ENCODE assay signal across 11 cellular contexts in the genomic region with DNA sequence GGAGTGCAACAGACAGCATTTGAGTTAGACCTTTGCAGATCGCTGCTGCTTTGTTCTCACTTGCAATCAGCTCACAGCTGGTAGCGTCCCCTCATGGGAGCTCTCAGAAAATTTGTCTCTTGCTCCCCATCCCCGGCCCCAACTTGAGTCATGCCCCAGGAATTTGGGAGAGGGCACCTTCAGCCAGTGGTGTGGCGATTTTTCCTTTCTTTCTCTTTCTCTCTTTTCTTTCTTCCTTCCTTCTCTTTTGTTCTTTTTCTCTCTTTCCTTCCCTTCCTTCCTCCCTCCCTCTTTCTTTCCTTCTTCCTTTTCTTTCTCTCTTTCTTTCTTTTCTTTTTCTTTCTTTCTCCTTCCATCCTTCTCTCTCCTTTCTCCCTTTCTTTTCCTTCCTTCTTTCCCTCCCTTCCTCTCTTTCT. TPM values are rescaled to one million over a fixed set of nuclear protein-coding genes. Genes with fewer than 3 reads are reported as not detected.
DNase-seq lines count a peak whose midpoint lies in the region; ATAC-seq, FAIRE-seq and TF ChIP-seq lines count a peak whose summit lies in the region.
"Had no signal": no experiment of that assay in that cellular context is flagged by ENCODE, and none has a peak within 500 bp of the region (broad histone marks: within the 10 kb centered on the region; RNA-seq: fewer than 3 reads in every experiment).

No MANE protein-coding gene starts in this region.

- H3K4me1 Mint-ChIP-seq in activated T-cell treated with anti-CD3 and anti-CD28 coated beads, Interleukin-2, amount 50 U/mL, for 72 hours (ENCODE audit: low read depth), result peaks cover 6% of the 10 kb centered on the region

- H3K23ac ChIP-seq in H1 (ENCODE audit: insufficient read length), result no peak overlapping the region

- peak overlapping the region; percentile 53 to 76 for H3K4me2 ChIP-seq in H1 (ENCODE audit: insufficient read depth in 1 of 2, low read depth in 2 of 2, low read length in 2 of 2)

- H3K79me2 ChIP-seq in ACC112 (ENCODE audit: control insufficient read depth, insufficient read depth, low read length, unreplicated experiment), result no peaks in the 10 kb centered on the region
- H3K79me2 ChIP-seq in H1 (ENCODE audit: control insufficient read depth in 1 of 2, insufficient read depth in 2 of 2, low read length in 2 of 2), result no peaks in the 10 kb centered on the region

- H3K27ac Mint-ChIP-seq in activated T-cell treated with anti-CD3 and anti-CD28 coated beads, Interleukin-2, amount 50 U/mL, for 72 hours, result no peak overlapping the region
- H3K27ac Mint-ChIP-seq in activated naive CD4-positive, alpha-beta T cell treated with anti-CD3 and anti-CD28 coated beads, Interleukin-2, amount 50 U/mL, for 72 hours, result no peak overlapping the region
- H3K27ac Mint-ChIP-seq: activated T-helper 17 cell treated with anti-CD3 and anti-CD28 coated beads, Interleukin-2, amount 50 U/mL, for 72 hours had no signal

- peak overlapping the region; percentile 12 for H2BK120ac ChIP-seq in H1 (replicated peaks; ENCODE audit: low read depth, low read length)

- H3K4me3 Mint-ChIP-seq in activated T-cell treated with anti-CD3 and anti-CD28 coated beads, Interleukin-2, amount 50 U/mL, for 72 hours, result no peak overlapping the region
- H3K4me3 Mint-ChIP-seq: activated T-helper 17 cell treated with anti-CD3 and anti-CD28 coated beads, Interleukin-2, amount 50 U/mL, for 72 hours had no signal

- H2AK5ac ChIP-seq in H1 (ENCODE audit: low read depth, low read length), result no peak overlapping the region

- H3K23me2 ChIP-seq in H1 (ENCODE audit: low read depth, low read length), result peaks cover 5% of the 10 kb centered on the region; the same call in 1 of the 2 replicates

- no peak overlapping the region for H2BK20ac ChIP-seq in H1 (ENCODE audit: low read length)

- no peak overlapping the region for H3K4ac ChIP-seq in H1 (replicated peaks; ENCODE audit: insufficient read length, low read depth, low read length)

- peak overlapping the region; percentile 6; the same call in 1 of the 2 replicates for H2BK15ac ChIP-seq in H1 (ENCODE audit: low read length)

- H3K56ac ChIP-seq in H1 (replicated peaks; ENCODE audit: insufficient read length, low read depth, low read length), result no peak overlapping the region

- no peak for ATAC-seq in activated T-cell treated with anti-CD3 and anti-CD28 coated beads, Interleukin-2, amount 50 U/mL, for 72 hours (replicated peaks in 1 of 2)
- ATAC-seq in activated naive CD4-positive, alpha-beta T cell treated with anti-CD3 and anti-CD28 coated beads, Interleukin-2, amount 50 U/mL, for 72 hours, result no peak
- ATAC-seq: activated T-helper 17 cell treated with anti-CD3 and anti-CD28 coated beads, Interleukin-2, amount 50 U/mL, for 72 hours had no signal

- H3K36me3 ChIP-seq in ACC112 (ENCODE audit: insufficient read depth, low read length) (no peaks in the 10 kb centered on the region), H1 (ENCODE audit: control insufficient read depth in 2 of 4, insufficient read depth in 4 of 4, low read length in 3 of 4) (no peaks in the 10 kb centered on the region)

- peak overlapping the region; percentile 60; the same call in 1 of the 2 replicates for H2BK5ac ChIP-seq in H1 (ENCODE audit: low read depth, low read length)

- H4K5ac ChIP-seq in H1 (ENCODE audit: insufficient read length, low read depth, low read length), result no peak overlapping the region

- peak; percentile 27 to 47; a peak in 3 of 4 replicates for TF ChIP-seq RAD21 in H1 (IDR thresholded peaks at IDR 0.05 in 1 of 2, conservative IDR thresholded peaks at IDR 0.05 in 1 of 2; ENCODE audit: low read depth in 2 of 2, low read length in 2 of 2)

- POLR2A ChIA-PET in H1 (lab: Charles Lee; ENCODE audit: partially characterized antibody), result interaction anchor here (0.6 to 2.4 kb wide), 7 partner anchors 9 to 249 kb away, joined by 3 to 17 read pairs (median 4); a partner anchor contains a TSS

- H3K9me3 Mint-ChIP-seq in activated T-cell treated with anti-CD3 and anti-CD28 coated beads, Interleukin-2, amount 50 U/mL, for 72 hours, result no peaks in the 10 kb centered on the region
- H3K9me3 Mint-ChIP-seq in activated naive CD4-positive, alpha-beta T cell treated with anti-CD3 and anti-CD28 coated beads, Interleukin-2, amount 50 U/mL, for 72 hours, result peaks cover 0 to 4% of the 10 kb centered on the region in 2 donors
- H3K9me3 Mint-ChIP-seq: activated T-helper 17 cell treated with anti-CD3 and anti-CD28 coated beads, Interleukin-2, amount 50 U/mL, for 72 hours had no signal

- peak overlapping the region; percentile 78; the same call in 1 of the 2 replicates for H2BK12ac ChIP-seq in H1 (ENCODE audit: low read depth, low read length)

- H3K36me3 Mint-ChIP-seq in activated T-cell treated with anti-CD3 and anti-CD28 coated beads, Interleukin-2, amount 50 U/mL, for 72 hours (ENCODE audit: insufficient read depth in 2 of 2), result no peaks in the 10 kb centered on the region
- H3K36me3 Mint-ChIP-seq in activated naive CD4-positive, alpha-beta T cell treated with anti-CD3 and anti-CD28 coated beads, Interleukin-2, amount 50 U/mL, for 72 hours, result no peaks in the 10 kb centered on the region

- H3K79me1 ChIP-seq in H1 (ENCODE audit: low read depth, low read length), result no peaks in the 10 kb centered on the region

- H4K8ac ChIP-seq in H1 (ENCODE audit: extremely low read depth, insufficient read depth, low read length), result no peak overlapping the region

- peak overlapping the region; percentile 55; the same call in 1 of the 2 replicates for H3K18ac ChIP-seq in H1 (ENCODE audit: extremely low read depth, low read length)

- peak overlapping the region; percentile 86 for H3K27ac ChIP-seq in ACC112 (ENCODE audit: low read depth, low read length)
- H3K27ac ChIP-seq in H1 (ENCODE audit: low read depth, low read length), result no peak overlapping the region

- H4K91ac ChIP-seq in H1 (replicated peaks; ENCODE audit: insufficient read length, low read length), result no peak overlapping the region

- no peaks in the 10 kb centered on the region for H3K27me3 Mint-ChIP-seq in activated T-cell treated with anti-CD3 and anti-CD28 coated beads, Interleukin-2, amount 50 U/mL, for 72 hours (ENCODE audit: low read depth)

- no peaks in the 10 kb centered on the region for H3K9me3 ChIP-seq in H1 (ENCODE audit: insufficient read depth in 2 of 2, low read depth in 1 of 2, low read length in 1 of 2)

- no peak for FAIRE-seq in H1 (lab: Jason Lieb, UNC)

- TF ChIP-seq EP300 in H1 (IDR thresholded peaks at IDR 0.05; ENCODE audit: borderline replicate concordance in 1 of 2, low read depth in 2 of 2, low read length in 2 of 2), result no peak

- H3K14ac ChIP-seq in H1 (ENCODE audit: insufficient read length), result no peak overlapping the region

- TF ChIP-seq CTCF in NB4 (IDR thresholded peaks at IDR 0.05; ENCODE audit: low read depth, low read length) (no peak), H1 (IDR thresholded peaks at IDR 0.05; ENCODE audit: control extremely low read depth in 1 of 3, insufficient read depth in 1 of 3, low read depth in 1 of 3, low read length in 3 of 3) (peak in 1 of 3 experiments; percentile 10; a peak in 2 of 4 replicates)

- no peak overlapping the region for H2AFZ ChIP-seq in ACC112 (ENCODE audit: low read length, unreplicated experiment)
- H2AFZ ChIP-seq in H1 (ENCODE audit: low read length), result 0 out of 2 replicates have a peak overlapping the region, but pooled peaks have one; percentile 35

- WGBS in H1 (ENCODE audit: extremely low coverage in 1 of 2, insufficient coverage in 1 of 2, insufficient read length in 1 of 2, insufficient replicate concordance in 2 of 2, low coverage in 1 of 2, low lambda C conversion rate in 2 of 2, missing lambda C conversion rate in 1 of 2), 2 experiments, result 5% methylated on average over 4 of the region's 4 CpGs; no CpG with 5 or more reads in 1 of the 2 experiments

- H3K4me3 ChIP-seq in ACC112 (ENCODE audit: low read depth, low read length) (peak overlapping the region; percentile 58), NB4 (ENCODE audit: low read depth, low read length) (no peak overlapping the region), H1 (ENCODE audit: extremely low read depth in 1 of 4, insufficient read depth in 2 of 4, low read depth in 3 of 4, low read length in 4 of 4) (peak overlapping the region in 2 of 4 experiments; percentile 4 to 36; a peak in 2 of 8 replicates)

- DNase-seq in NB4 (ENCODE audit: low read depth) (peak; percentile 31), H1 (ENCODE audit: low read depth in 1 of 2, low spot score in 2 of 2) (no peak), myocyte (ENCODE audit: low read depth) (peak; percentile 72), NK-92 (lab: John Stamatoyannopoulos, UW; ENCODE audit: unreplicated experiment) (no peak), NCI-H82 treated with DMSO at 0.1 percent for 48 hours (lab: John Stamatoyannopoulos, UW; ENCODE audit: unreplicated experiment) (no peak)
- no peak for DNase-seq in activated T-cell treated with anti-CD3 and anti-CD28 coated beads, Interleukin-2, amount 50 U/mL, for 72 hours
- DNase-seq in activated naive CD4-positive, alpha-beta T cell treated with anti-CD3 and anti-CD28 coated beads, Interleukin-2, amount 50 U/mL, for 72 hours (ENCODE audit: low spot score in 2 of 2), result no peak
- DNase-seq: stimulated activated CD4-positive, alpha-beta T cell treated with anti-CD3 and anti-CD28 coated beads, Interleukin-12 subunit alpha, Interleukin-12 subunit beta, amount 100 ng/mL, for 4 hours; stimulated activated naive CD4-positive, alpha-beta T cell had no signal

- TF ChIP-seq POLR2A in NB4 (IDR thresholded peaks at IDR 0.05; ENCODE audit: extremely low read depth, insufficient read length), result no peak
- TF ChIP-seq POLR2A in H1 (IDR thresholded peaks at IDR 0.05; ENCODE audit: control extremely low read depth in 1 of 2, low read depth in 2 of 2, low read length in 2 of 2), result no peak

- no peaks in the 10 kb centered on the region for H4K20me1 ChIP-seq in H1 (replicated peaks in 1 of 2; ENCODE audit: control insufficient read depth in 1 of 2, insufficient read depth in 2 of 2, low read length in 2 of 2)

- H3K4me1 ChIP-seq in ACC112 (ENCODE audit: control insufficient read depth, insufficient read depth, low read length, unreplicated experiment), result peaks cover 34% of the 10 kb centered on the region
- peaks cover 2 to 12% (median 6%) of the 10 kb centered on the region in 4 experiments for H3K4me1 ChIP-seq in H1 (replicated peaks in 1 of 4; ENCODE audit: control insufficient read depth in 3 of 4, insufficient read depth in 4 of 4, low read length in 3 of 4)

- CTCF ChIA-PET in H1 (lab: Charles Lee; ENCODE audit: partially characterized antibody), result interaction anchor here (0.8 to 1.8 kb wide), 5 partner anchors 8 to 242 kb away, joined by 3 to 4 read pairs (median 3); no protein-coding TSS in a partner anchor

- no peak overlapping the region for H3K9ac ChIP-seq in H1 (replicated peaks in 1 of 4; ENCODE audit: extremely low read depth in 1 of 4, low read depth in 3 of 4, low read length in 3 of 4)

- no peaks in the 10 kb centered on the region for H3K27me3 ChIP-seq in ACC112 (ENCODE audit: insufficient read depth, low read length)
- H3K27me3 ChIP-seq in H1 (replicated peaks in 1 of 4; ENCODE audit: control insufficient read depth in 3 of 4, extremely low read depth in 1 of 4, insufficient read depth in 3 of 4, low read length in 3 of 4), result peaks cover 0 to 3% (median 3%) of the 10 kb centered on the region in 4 experiments; a peak in 1 of 7 replicates

RNA-seq across cellular contexts. Expression of a gene that starts 34.2 kb away (rescaled TPM):
- 1.3 and 1.5 TPM in 2 replicates for total RNA-seq in H1 (2021; fragmentation: NEBNext Ultra II Directional; extraction: Animal tissue kit (Norgen Biotek cat#: 25700))
- 0.39 TPM in 2 replicates for polyA plus RNA-seq in H1 (2011; rRNA removed)
- 0.93 TPM for polyA plus RNA-seq in H1 (2011; cell fraction: cytosol; rRNA removed)
- 2.5 TPM for polyA plus RNA-seq in H1 (2011; cell fraction: nucleus; rRNA removed)
- 3.1 to 5.2 TPM (median 3.9 TPM) in 4 replicates for polyA plus RNA-seq in H1 (2012, experiment 1 of 2)
- not detected for polyA plus RNA-seq in H1 (2012, experiment 2 of 2)
- 0.28 TPM for polyA plus RNA-seq in H1 (2013, experiment 1 of 2)
- 0.22 TPM for polyA plus RNA-seq in H1 (2013, experiment 2 of 2)
- polyA minus RNA-seq in H1 (2011; rRNA and poly(A)+ RNA removed), result 0.73 and 2.6 TPM in 2 replicates
- not detected for polyA minus RNA-seq in H1 (2011; cell fraction: cytosol; rRNA and poly(A)+ RNA removed)
- 2.1 TPM for polyA minus RNA-seq in H1 (2011; cell fraction: nucleus; rRNA and poly(A)+ RNA removed)
- 0.48 TPM in 1 of 2 replicates, not detected in the other for total RNA-seq in myocyte
- 6.4 TPM for polyA plus RNA-seq in myocyte (2012)
- 1 to 10 TPM; 2.0 to 2.1 TPM for total RNA-seq in activated T-cell treated with anti-CD3 and anti-CD28 coated beads, Interleukin-2, amount 50 U/mL, for 72 hours
- total RNA-seq in activated naive CD4-positive, alpha-beta T cell treated with anti-CD3 and anti-CD28 coated beads, Interleukin-2, amount 50 U/mL, for 72 hours, result under 1 TPM in 1 of 2 donors, not detected in 1; 0.66 TPM

Comparison
In these comparisons a context has a peak if more than half of its experiments do, and no peak if none do; other contexts are left out.
1. DNase-seq: peak in NB4 (single experiment) and myocyte (single experiment); none in H1 (0 of 2), NK-92 (single experiment), NCI-H82 treated with DMSO at 0.1 percent for 48 hours (single experiment), activated T-cell treated with anti-CD3 and anti-CD28 coated beads, Interleukin-2, amount 50 U/mL, for 72 hours (0 of 2) and activated naive CD4-positive, alpha-beta T cell treated with anti-CD3 and anti-CD28 coated beads, Interleukin-2, amount 50 U/mL, for 72 hours (0 of 2).